ENCODE assay signal across 1 cellular context in the genomic region with DNA sequence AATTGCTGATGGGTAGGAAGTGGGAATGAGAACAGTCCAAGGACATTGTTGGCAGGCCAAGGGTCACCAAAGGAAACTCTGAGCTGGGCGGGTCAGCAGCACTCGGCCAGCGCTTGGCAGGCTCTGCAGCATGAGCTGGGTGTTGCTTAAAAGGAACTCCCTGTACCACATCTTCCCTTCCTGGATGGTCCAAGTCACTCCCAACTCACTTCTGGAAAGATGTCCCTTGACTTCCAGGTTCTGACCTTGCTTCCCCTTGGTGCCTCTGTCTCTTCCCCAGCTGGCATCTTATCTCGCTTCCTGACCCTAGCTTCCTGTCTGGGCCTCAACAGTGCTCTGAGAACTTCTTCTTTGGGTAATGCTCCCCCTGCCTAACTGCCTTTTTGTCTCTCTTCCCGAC.
TF ChIP-seq lines count a peak whose summit lies in the region.

No MANE protein-coding gene starts in this region.

TF ChIP-seq in IMR-90, 13 proteins besides CTCF, POLR2A, EP300 and RAD21:
- TF ChIP-seq BHLHE40 (IDR thresholded peaks at IDR 0.05; ENCODE audit: low read depth, low read length) (no peak), FOS (IDR thresholded peaks at IDR 0.05; ENCODE audit: low read depth, low read length) (no peak), SMC3 (IDR thresholded peaks at IDR 0.05; ENCODE audit: low read depth, low read length) (no peak), MXI1 (IDR thresholded peaks at IDR 0.05; ENCODE audit: borderline replicate concordance, low read depth, low read length) (no peak), MAFK (IDR thresholded peaks at IDR 0.05; ENCODE audit: low read depth, low read length) (no peak), NFE2L2 (IDR thresholded peaks at IDR 0.05; ENCODE audit: low read depth, low read length) (no peak), ELK1 (IDR thresholded peaks at IDR 0.05; ENCODE audit: borderline replicate concordance, low read depth, low read length) (no peak), CHD1 (IDR thresholded peaks at IDR 0.05; ENCODE audit: low read depth, low read length) (no peak), USF2 (IDR thresholded peaks at IDR 0.05; ENCODE audit: low read depth, low read length) (no peak), RFX5 (IDR thresholded peaks at IDR 0.05; ENCODE audit: low read depth, low read length) (no peak), CEBPB (IDR thresholded peaks at IDR 0.05; ENCODE audit: low read depth, low read length) (no peak), MAZ (IDR thresholded peaks at IDR 0.05; ENCODE audit: borderline replicate concordance, low read depth, low read length) (no peak), RCOR1 (IDR thresholded peaks at IDR 0.05; ENCODE audit: insufficient replicate concordance, low read length) (no peak)
